Comparison of ENCODE assay signal across 7 cellular contexts in genomic region chr9:132955768-132956167, GRCh38. TPM values are rescaled to one million over a fixed set of nuclear protein-coding genes. Genes with fewer than 3 reads are reported as not detected.
"Had no signal": no experiment of that assay in that cellular context is flagged by ENCODE, and none has a peak within 500 bp of the region (broad histone marks: within the 10 kb centered on the region; RNA-seq: fewer than 3 reads in every experiment).

No MANE protein-coding gene starts in this region.

- H3K27ac ChIP-seq: HL-60 had no signal

- H3K4me3 ChIP-seq: K562 had no signal

- DNase-seq: IMR-90, KBM-7, KG1 had no signal

RNA-seq across cellular contexts. Expression of gene GFI1B, which starts 22.7 kb away (rescaled TPM):
- total RNA-seq: HT-29, HT1080, IMR-90 had no signal
